Comparison of ENCODE assay signal across 13 cellular contexts in the genomic region with DNA sequence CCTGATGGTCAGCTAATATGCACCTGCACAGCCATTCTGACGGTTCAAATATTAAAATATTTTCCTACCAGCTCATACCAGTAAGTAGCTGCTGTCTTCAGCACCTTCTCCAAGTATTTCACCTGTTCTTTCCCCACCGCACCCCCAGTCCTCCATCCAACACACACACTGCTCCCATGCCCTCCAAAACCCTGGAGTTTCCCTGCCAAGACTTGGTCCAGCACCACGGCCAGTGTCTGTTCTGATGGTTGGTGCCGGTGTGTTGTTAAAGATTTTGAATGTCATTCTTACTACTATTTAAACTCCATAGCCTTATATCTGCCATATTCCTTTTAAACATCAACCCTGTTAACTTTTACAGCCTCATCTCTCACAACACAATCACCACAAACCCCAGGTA.
"Had no signal": no experiment of that assay in that cellular context is flagged by ENCODE, and none has a peak within 500 bp of the region (broad histone marks: within the 10 kb centered on the region; RNA-seq: fewer than 3 reads in every experiment).

No MANE protein-coding gene starts in this region.

- H3K27ac ChIP-seq: heart right ventricle had no signal

- DNase-seq: erythroblast; foreskin melanocyte; heart right ventricle; kidney glomerular epithelial cell; mucosa of descending colon; naive thymus-derived CD8-positive, alpha-beta T cell; right cardiac atrium; small intestine; stimulated activated CD4-positive, alpha-beta T cell treated with anti-CD3 and anti-CD28 coated beads, Interleukin-2, amount 100 ng/mL, for 48 hours; stimulated activated naive CD4-positive, alpha-beta T cell treated with Interleukin-2 at 50 U/mL for 16 hours had no signal

- H3K36me3 Mint-ChIP-seq: naive thymus-derived CD8-positive, alpha-beta T cell had no signal

- H3K4me1 Mint-ChIP-seq: naive thymus-derived CD8-positive, alpha-beta T cell had no signal

- H3K9me3 Mint-ChIP-seq: dendritic cell treated with granulocyte-macrophage colony-stimulating factor and Interleukin-4, amounts not matched to agents 40 ng/mL and 50 ng/mL, for 4 days had no signal

- H3K36me3 ChIP-seq: heart right ventricle had no signal

- H3K4me1 ChIP-seq: heart right ventricle had no signal

- H3K9me3 ChIP-seq: mucosa of descending colon had no signal

- H3K27ac Mint-ChIP-seq: dendritic cell treated with granulocyte-macrophage colony-stimulating factor and Interleukin-4, amounts not matched to agents 40 ng/mL and 50 ng/mL, for 4 days; progenitor cell of endocrine pancreas had no signal

- ATAC-seq: heart right ventricle; left lobe of liver; mucosa of descending colon; naive thymus-derived CD8-positive, alpha-beta T cell; right cardiac atrium had no signal

- H3K4me3 ChIP-seq: heart right ventricle, mucosa of descending colon had no signal

- H3K4me3 Mint-ChIP-seq: dendritic cell treated with granulocyte-macrophage colony-stimulating factor and Interleukin-4, amounts not matched to agents 40 ng/mL and 50 ng/mL, for 4 days; naive thymus-derived CD8-positive, alpha-beta T cell had no signal
